Comparison of ENCODE assay signal across 2 cellular contexts in the genomic region with DNA sequence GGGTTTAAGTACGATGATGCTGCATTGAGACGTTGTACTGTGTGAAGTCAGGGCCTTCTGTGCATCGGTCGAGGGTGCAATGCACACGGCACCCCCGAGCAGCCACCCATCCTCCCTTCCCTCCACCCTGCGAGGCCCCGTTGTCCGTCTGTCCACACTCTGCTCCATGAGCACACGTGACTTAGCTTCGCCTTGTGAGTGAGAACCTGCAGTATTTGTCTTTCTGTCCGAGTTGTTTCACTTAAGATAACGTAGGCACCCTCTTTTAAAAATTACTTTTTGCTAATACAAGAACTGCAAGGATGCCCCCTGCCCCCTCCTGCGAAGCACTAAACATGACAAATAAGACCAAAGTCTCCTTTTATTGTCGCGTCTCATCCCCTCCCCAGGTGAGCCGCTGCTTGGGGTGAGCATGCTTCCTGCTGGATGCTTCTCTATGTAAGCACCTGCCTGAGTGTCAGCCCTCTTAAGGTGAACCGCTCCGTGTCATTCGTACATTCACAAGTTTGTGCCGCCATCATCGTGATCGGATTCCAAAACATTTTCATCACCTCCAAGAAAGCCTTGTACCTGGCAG.
TF ChIP-seq lines count a peak whose summit lies in the region.

No MANE protein-coding gene starts in this region.

TF ChIP-seq in GM23338, 12 proteins besides CTCF, POLR2A, EP300 and RAD21:
- TF ChIP-seq, protein P1, sequence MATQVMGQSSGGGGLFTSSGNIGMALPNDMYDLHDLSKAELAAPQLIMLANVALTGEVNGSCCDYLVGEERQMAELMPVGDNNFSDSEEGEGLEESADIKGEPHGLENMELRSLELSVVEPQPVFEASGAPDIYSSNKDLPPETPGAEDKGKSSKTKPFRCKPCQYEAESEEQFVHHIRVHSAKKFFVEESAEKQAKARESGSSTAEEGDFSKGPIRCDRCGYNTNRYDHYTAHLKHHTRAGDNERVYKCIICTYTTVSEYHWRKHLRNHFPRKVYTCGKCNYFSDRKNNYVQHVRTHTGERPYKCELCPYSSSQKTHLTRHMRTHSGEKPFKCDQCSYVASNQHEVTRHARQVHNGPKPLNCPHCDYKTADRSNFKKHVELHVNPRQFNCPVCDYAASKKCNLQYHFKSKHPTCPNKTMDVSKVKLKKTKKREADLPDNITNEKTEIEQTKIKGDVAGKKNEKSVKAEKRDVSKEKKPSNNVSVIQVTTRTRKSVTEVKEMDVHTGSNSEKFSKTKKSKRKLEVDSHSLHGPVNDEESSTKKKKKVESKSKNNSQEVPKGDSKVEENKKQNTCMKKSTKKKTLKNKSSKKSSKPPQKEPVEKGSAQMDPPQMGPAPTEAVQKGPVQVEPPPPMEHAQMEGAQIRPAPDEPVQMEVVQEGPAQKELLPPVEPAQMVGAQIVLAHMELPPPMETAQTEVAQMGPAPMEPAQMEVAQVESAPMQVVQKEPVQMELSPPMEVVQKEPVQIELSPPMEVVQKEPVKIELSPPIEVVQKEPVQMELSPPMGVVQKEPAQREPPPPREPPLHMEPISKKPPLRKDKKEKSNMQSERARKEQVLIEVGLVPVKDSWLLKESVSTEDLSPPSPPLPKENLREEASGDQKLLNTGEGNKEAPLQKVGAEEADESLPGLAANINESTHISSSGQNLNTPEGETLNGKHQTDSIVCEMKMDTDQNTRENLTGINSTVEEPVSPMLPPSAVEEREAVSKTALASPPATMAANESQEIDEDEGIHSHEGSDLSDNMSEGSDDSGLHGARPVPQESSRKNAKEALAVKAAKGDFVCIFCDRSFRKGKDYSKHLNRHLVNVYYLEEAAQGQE (IDR thresholded peaks at IDR 0.05; ENCODE audit: unreplicated experiment) = no peak
- TF ChIP-seq ZNF331 (CRISPR knock-in tag; IDR thresholded peaks at IDR 0.05; ENCODE audit: low read depth) (no peak), ETS1 (IDR thresholded peaks at IDR 0.05) (no peak)
TF ChIP-seq in GM23338: peak in this region for 0.

TF ChIP-seq in K562, 482 proteins besides CTCF, POLR2A, EP300 and RAD21:
- TF ChIP-seq TFE3 (CRISPR knock-in tag; IDR thresholded peaks at IDR 0.05) = peak; percentile 22; the same call in 1 of the 2 replicates
- 0 out of 2 replicates have a peak, but pooled peaks have one; percentile 29 for TF ChIP-seq MAX (CRISPR knock-in tag; IDR thresholded peaks at IDR 0.05)
- peak; percentile 22 for TF ChIP-seq MEIS2 (IDR thresholded peaks at IDR 0.05; ENCODE audit: partially characterized antibody)
- TF ChIP-seq E2F1 (CRISPR knock-in tag; IDR thresholded peaks at IDR 0.05) = no peak
- peak; percentile 57; the same call in 1 of the 2 replicates for TF ChIP-seq RAD51 (IDR thresholded peaks at IDR 0.05; ENCODE audit: borderline replicate concordance, low read depth)
- no peak for TF ChIP-seq NFIC (IDR thresholded peaks at IDR 0.05)
- TF ChIP-seq, protein P2, sequence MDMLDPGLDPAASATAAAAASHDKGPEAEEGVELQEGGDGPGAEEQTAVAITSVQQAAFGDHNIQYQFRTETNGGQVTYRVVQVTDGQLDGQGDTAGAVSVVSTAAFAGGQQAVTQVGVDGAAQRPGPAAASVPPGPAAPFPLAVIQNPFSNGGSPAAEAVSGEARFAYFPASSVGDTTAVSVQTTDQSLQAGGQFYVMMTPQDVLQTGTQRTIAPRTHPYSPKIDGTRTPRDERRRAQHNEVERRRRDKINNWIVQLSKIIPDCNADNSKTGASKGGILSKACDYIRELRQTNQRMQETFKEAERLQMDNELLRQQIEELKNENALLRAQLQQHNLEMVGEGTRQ (CRISPR knock-in tag; IDR thresholded peaks at IDR 0.05) = peak; percentile 63
- peak; percentile 87 for TF ChIP-seq USF1 (CRISPR knock-in tag; IDR thresholded peaks at IDR 0.05)
